ENCODE assay signal across 1 cellular context in the genomic region with DNA sequence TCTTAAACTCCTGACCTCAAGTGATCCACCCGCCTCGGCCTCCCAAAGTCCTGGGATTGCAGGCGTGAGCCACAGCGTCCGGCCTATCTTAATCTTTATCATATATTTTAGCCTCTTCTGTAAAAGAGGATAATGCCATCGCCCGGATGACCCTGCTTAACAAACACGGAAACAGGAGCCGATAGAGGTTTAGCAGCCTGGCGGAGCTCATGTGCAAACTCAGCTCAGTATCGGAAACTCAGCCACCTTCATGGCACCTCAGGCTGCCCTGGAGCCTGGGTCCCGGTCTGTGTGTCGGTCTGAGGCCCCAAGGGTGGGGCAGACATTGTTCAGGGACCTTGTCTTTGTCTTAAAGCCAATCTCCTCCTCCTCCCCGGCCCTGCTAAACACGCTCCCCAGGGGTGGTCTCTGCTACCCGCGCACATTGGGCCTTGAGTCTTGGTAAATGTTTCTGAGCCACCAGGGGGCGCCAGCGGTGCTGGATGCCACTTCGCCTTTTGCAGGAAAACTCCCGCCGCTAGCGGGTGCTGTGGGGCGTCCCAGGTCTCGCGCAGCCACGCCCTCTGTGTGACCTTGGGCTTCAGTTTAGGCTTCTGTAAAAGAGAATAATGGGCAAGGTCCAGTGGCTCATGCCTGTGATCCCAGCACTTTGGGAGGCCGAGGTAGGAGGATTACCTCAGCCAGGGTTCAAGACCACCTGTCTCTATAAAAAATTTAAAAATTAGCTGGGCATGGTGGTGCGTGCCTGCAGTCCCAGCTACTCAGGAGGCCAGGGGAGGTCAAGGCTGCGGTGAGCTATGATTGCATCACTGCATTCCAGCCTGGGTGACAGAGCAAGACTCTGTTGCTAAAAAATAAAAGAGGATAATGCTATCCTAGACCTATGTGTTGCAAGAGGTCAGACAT.
TF ChIP-seq lines count a peak whose summit lies in the region.

No MANE protein-coding gene starts in this region.

TF ChIP-seq in HepG2, 621 proteins besides CTCF, POLR2A, EP300 and RAD21 (continued from another document and continues in another):
- TF ChIP-seq, protein P1, sequence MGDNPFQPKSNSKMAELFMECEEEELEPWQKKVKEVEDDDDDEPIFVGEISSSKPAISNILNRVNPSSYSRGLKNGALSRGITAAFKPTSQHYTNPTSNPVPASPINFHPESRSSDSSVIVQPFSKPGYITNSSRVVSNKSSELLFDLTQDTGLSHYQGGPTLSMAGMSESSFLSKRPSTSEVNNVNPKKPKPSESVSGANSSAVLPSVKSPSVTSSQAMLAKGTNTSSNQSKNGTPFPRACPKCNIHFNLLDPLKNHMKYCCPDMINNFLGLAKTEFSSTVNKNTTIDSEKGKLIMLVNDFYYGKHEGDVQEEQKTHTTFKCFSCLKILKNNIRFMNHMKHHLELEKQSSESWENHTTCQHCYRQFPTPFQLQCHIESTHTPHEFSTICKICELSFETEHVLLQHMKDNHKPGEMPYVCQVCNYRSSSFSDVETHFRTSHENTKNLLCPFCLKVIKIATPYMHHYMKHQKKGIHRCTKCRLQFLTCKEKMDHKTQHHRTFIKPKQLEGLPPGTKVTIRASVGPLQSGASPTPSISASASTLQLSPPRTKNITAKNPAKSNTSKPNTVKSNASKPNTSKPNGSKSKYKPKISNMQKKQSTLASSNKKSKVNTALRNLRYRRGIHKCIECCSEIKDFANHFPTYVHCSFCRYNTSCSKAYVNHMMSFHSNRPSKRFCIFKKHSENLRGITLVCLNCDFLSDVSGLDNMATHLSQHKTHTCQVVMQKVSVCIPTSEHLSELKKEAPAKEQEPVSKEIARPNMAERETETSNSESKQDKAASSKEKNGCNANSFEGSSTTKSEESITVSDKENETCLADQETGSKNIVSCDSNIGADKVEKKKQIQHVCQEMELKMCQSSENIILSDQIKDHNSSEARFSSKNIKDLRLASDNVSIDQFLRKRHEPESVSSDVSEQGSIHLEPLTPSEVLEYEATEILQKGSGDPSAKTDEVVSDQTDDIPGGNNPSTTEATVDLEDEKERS (CRISPR knock-in tag; IDR thresholded peaks at IDR 0.05): peak; percentile 99
- TF ChIP-seq ZNF777 (CRISPR knock-in tag; IDR thresholded peaks at IDR 0.05) (no peak), IRX3 (CRISPR knock-in tag; IDR thresholded peaks at IDR 0.05; ENCODE audit: borderline replicate concordance, low read depth) (no peak), KDM5B (CRISPR knock-in tag; IDR thresholded peaks at IDR 0.05; ENCODE audit: borderline replicate concordance) (no peak; the same call in 1 of the 2 replicates), ZKSCAN1 (IDR thresholded peaks at IDR 0.05; ENCODE audit: low read length) (0 out of 2 replicates have a peak, but pooled peaks have one; percentile 18), ZNF30 (CRISPR knock-in tag; IDR thresholded peaks at IDR 0.05) (no peak), ZNF337 (CRISPR knock-in tag; IDR thresholded peaks at IDR 0.05; ENCODE audit: borderline replicate concordance, low read depth) (peak; percentile 59; the same call in 1 of the 2 replicates), PCBP2 (optimal IDR thresholded peaks at IDR 0.05; ENCODE audit: low read depth, low read length, poor library complexity, severe bottlenecking) (no peak), ZNF772 (CRISPR knock-in tag; IDR thresholded peaks at IDR 0.05) (peak; percentile 84), ZNF746 (CRISPR knock-in tag; IDR thresholded peaks at IDR 0.05) (0 out of 2 replicates have a peak, but pooled peaks have one; percentile 62), GPN1 (CRISPR knock-in tag; IDR thresholded peaks at IDR 0.05; ENCODE audit: borderline replicate concordance) (no peak), LRRFIP1 (CRISPR knock-in tag; conservative IDR thresholded peaks at IDR 0.05) (no peak), SP1 (IDR thresholded peaks at IDR 0.05) (no peak), SP1 (CRISPR knock-in tag; IDR thresholded peaks at IDR 0.05) (peak; percentile 83; the same call in 1 of the 2 replicates), SOX5 (CRISPR knock-in tag; IDR thresholded peaks at IDR 0.05; ENCODE audit: borderline replicate concordance) (peak; percentile 78; the same call in 1 of the 2 replicates), CENPBD1 (CRISPR knock-in tag; IDR thresholded peaks at IDR 0.05; ENCODE audit: borderline replicate concordance, low read depth) (no peak), GABPA (IDR thresholded peaks at IDR 0.05; ENCODE audit: low read depth, low read length) (no peak), GABPA (CRISPR knock-in tag; IDR thresholded peaks at IDR 0.05; ENCODE audit: low read depth) (no peak), ZNF382 (CRISPR knock-in tag; IDR thresholded peaks at IDR 0.05; ENCODE audit: borderline replicate concordance) (no peak), ZNF639 (CRISPR knock-in tag; conservative IDR thresholded peaks at IDR 0.05) (no peak), CENPT (CRISPR knock-in tag; IDR thresholded peaks at IDR 0.05; ENCODE audit: low read depth) (no peak), PBX2 (CRISPR knock-in tag; IDR thresholded peaks at IDR 0.05) (no peak), HDAC6 (IDR thresholded peaks at IDR 0.05; ENCODE audit: low read depth, low read length) (no peak), ZSCAN25 (CRISPR knock-in tag; IDR thresholded peaks at IDR 0.05) (peak; percentile 58; the same call in 1 of the 2 replicates), ZNF512 (CRISPR knock-in tag; IDR thresholded peaks at IDR 0.05) (no peak), ZNF18 (CRISPR knock-in tag; IDR thresholded peaks at IDR 0.05; ENCODE audit: insufficient replicate concordance) (no peak), ZNF407 (CRISPR knock-in tag; IDR thresholded peaks at IDR 0.05; ENCODE audit: not compliant biosample characterization) (no peak), JARID2 (CRISPR knock-in tag; IDR thresholded peaks at IDR 0.05; ENCODE audit: insufficient replicate concordance) (no peak), HOXD1 (CRISPR knock-in tag; IDR thresholded peaks at IDR 0.05) (peak; percentile 66; the same call in 1 of the 2 replicates), HDAC1 (CRISPR knock-in tag; IDR thresholded peaks at IDR 0.05) (peak; percentile 80), KLF6 (CRISPR knock-in tag; IDR thresholded peaks at IDR 0.05) (0 out of 2 replicates have a peak, but pooled peaks have one; percentile 25), ISX (CRISPR knock-in tag; conservative IDR thresholded peaks at IDR 0.05) (no peak), ZMYM2 (CRISPR knock-in tag; IDR thresholded peaks at IDR 0.05) (peak; percentile 97), NBN (conservative IDR thresholded peaks at IDR 0.05) (no peak), NAIF1 (CRISPR knock-in tag; IDR thresholded peaks at IDR 0.05; ENCODE audit: borderline replicate concordance) (no peak; the same call in 1 of the 2 replicates)
